In genomic region chr1:153465728-153466625, GRCh38 we compare ENCODE assay signal across 8 cellular contexts. TPM values are rescaled to one million over a fixed set of nuclear protein-coding genes. Genes with fewer than 3 reads are reported as not detected.
DNase-seq lines count a peak whose midpoint lies in the region; ATAC-seq and TF ChIP-seq lines count a peak whose summit lies in the region.

No MANE protein-coding gene starts in this region.

- H3K36me3 Mint-ChIP-seq in activated B cell treated with CpG ODN at 0.5 μM for 24 hours (ENCODE audit: low read depth) = no peaks in the 10 kb centered on the region

- peak; percentile 61 for DNase-seq in COLO668 (lab: John Stamatoyannopoulos, UW; ENCODE audit: unreplicated experiment)
- peak; percentile 47 for DNase-seq in activated B cell treated with CpG ODN at 0.5 μM for 24 hours
- peak; percentile 31 for DNase-seq in cerebellar cortex (ENCODE audit: low spot score)
- peak; percentile 25 to 88 for DNase-seq in lower leg skin (ENCODE audit: low spot score in 2 of 2)
- peak; percentile 31 to 33 for DNase-seq in stimulated activated CD8-positive, alpha-beta memory T cell treated with anti-CD3 and anti-CD28 coated beads, Interleukin-2, amount 100 ng/mL, for 1 hour (ENCODE audit: low read depth in 2 of 2)
- no peak for DNase-seq in cerebellum (ENCODE audit: low spot score)

- POLR2A ChIA-PET in activated B cell treated with CpG ODN at 0.5 μM for 24 hours (lab: Charles Lee) = no interaction called here

- H3K27ac ChIP-seq in HUES64 (ENCODE audit: low read depth, low read length) = peak overlapping the region; percentile 79; the same call in 1 of the 2 replicates

- H3K27me3 Mint-ChIP-seq in activated B cell treated with CpG ODN at 0.5 μM for 24 hours = peaks cover 41% of the 10 kb centered on the region

- CTCF ChIA-PET in activated B cell treated with CpG ODN at 0.5 μM for 24 hours (lab: Charles Lee) = interaction anchor here (1.1 to 1.3 kb wide), 3 partner anchors 9 to 42 kb away, joined by 3 to 12 read pairs (median 3); no protein-coding TSS in a partner anchor

- H3K9me3 Mint-ChIP-seq in activated B cell treated with CpG ODN at 0.5 μM for 24 hours = peaks cover 8% of the 10 kb centered on the region

- ATAC-seq in activated B cell treated with CpG ODN at 0.5 μM for 24 hours (ENCODE audit: low read depth) (peak; percentile 60), GM18867 (IDR thresholded peaks at IDR 0.05; ENCODE audit: unreplicated experiment) (no peak)

- H3K4me3 ChIP-seq in HUES64 (ENCODE audit: low read length) (no peak overlapping the region), lower leg skin (ENCODE audit: low read depth, poor library complexity, severe bottlenecking) (no peak overlapping the region)

- 20% methylated on average over 22 of the region's 22 CpGs for WGBS in HUES64
- WGBS in lower leg skin, 2 donors = 22 to 28% methylated on average over 19 to 22 of the region's 22 CpGs

- H3K4me1 ChIP-seq in HUES64 (ENCODE audit: insufficient read depth, low read length) = peaks cover 11% of the 10 kb centered on the region

- no peak overlapping the region for H3K4me3 Mint-ChIP-seq in activated B cell treated with CpG ODN at 0.5 μM for 24 hours

- H3K9me3 ChIP-seq in HUES64 (ENCODE audit: insufficient read depth, low read depth, low read length) = 0 out of 2 replicates have a peak, but pooled peaks cover 7% of the 10 kb centered on the region

- no peaks in the 10 kb centered on the region for H3K27me3 ChIP-seq in HUES64 (ENCODE audit: insufficient read depth, low read length)

- no peaks in the 10 kb centered on the region for H3K36me3 ChIP-seq in HUES64 (ENCODE audit: insufficient read depth, low read length)

- H3K27ac Mint-ChIP-seq in activated B cell treated with CpG ODN at 0.5 μM for 24 hours = no peak overlapping the region

- H3K4me1 Mint-ChIP-seq in activated B cell treated with CpG ODN at 0.5 μM for 24 hours = peaks cover 2% of the 10 kb centered on the region

- H3K9ac ChIP-seq in HUES64 (ENCODE audit: low read depth, low read length) = 0 out of 2 replicates have a peak overlapping the region, but pooled peaks have one; percentile 8

- no peak for TF ChIP-seq POLR2A in lower leg skin (IDR thresholded peaks at IDR 0.05)

- intact Hi-C loops in activated B cell treated with CpG ODN at 0.5 μM for 24 hours (cut with micrococcal nuclease) = loop anchor here (1.0 kb wide), 1 partner anchor 29 kb away; no protein-coding TSS in a partner anchor
- intact Hi-C loops in lower leg skin (cut with DNase I; ENCODE audit: low total_unique reads) = no loop called here

- TF ChIP-seq CTCF in activated B cell treated with CpG ODN at 0.5 μM for 24 hours (IDR thresholded peaks at IDR 0.05) (no peak), lower leg skin (IDR thresholded peaks at IDR 0.05) (peak in 1 of 3 donors; percentile 46)

RNA-seq across cellular contexts. Expression of gene S100A7, which starts 5.5 kb away (rescaled TPM):
- not detected for polyA plus RNA-seq in HUES64 (2013, experiment 1 of 2)
- polyA plus RNA-seq in HUES64 (2013, experiment 2 of 2) = not detected
- total RNA-seq in activated B cell treated with CpG ODN at 0.5 μM for 24 hours = not detected in 2 replicates
- 10 to 100 TPM; 12.2 to 46.8 (median 31.3) TPM for total RNA-seq in lower leg skin
- not detected for total RNA-seq in cerebellum

RNA-seq across cellular contexts. Expression of gene S100A7A, which starts 49.7 kb away (rescaled TPM):
- not detected for polyA plus RNA-seq in HUES64 (2013, experiment 1 of 2)
- polyA plus RNA-seq in HUES64 (2013, experiment 2 of 2) = not detected
- not detected in 2 replicates for total RNA-seq in activated B cell treated with CpG ODN at 0.5 μM for 24 hours
- total RNA-seq in lower leg skin = not detected
- total RNA-seq in cerebellum = not detected

Comparison
In these comparisons a context has a peak if more than half of its experiments do, and no peak if none do; other contexts are left out.
1. RNA of gene S100A7, which starts 5.5 kb away (total RNA-seq): 12.2 to 46.8 TPM in lower leg skin; not detected in activated B cell treated with CpG ODN at 0.5 μM for 24 hours and not detected in cerebellum (single experiment); every median in the first group is over 10 times any median in the second.